In the genomic region with DNA sequence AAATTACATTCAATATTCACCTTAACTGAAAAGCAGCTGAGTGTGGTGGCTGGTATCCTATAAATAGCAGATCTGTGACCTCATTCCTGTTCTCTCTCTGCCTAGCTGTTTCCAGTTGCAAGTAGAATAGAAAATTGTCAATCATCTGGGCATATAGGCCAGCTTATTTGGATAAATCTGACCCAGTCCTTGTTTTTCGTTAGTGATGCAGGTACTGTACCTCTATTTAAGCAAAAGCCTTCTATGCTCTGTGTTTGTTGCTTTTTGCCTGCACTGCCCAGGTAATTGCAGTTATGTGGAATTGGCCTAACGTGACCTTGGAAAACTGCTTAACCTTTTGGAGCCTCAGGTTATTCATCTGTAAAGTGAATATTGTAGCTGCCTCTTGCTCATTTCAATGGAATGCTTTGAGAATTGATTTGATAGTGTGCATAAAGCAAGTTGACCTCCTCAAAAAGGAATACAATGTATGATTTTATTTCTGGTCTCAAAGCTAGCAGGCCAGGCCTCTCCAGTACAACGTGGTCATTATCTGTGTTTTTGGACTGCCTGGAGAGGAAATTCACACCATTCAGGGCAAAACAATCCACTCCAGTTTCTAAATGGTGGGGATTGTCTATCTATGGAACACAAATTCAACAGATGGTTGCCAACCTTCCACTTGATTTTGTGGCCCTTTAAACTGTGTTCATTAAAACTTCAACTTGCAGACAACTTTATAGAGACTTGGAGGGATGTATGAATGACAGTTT, we compare ENCODE assay signal across 9 cellular contexts.
DNase-seq lines count a peak whose midpoint lies in the region; ATAC-seq and TF ChIP-seq lines count a peak whose summit lies in the region.
"Had no signal": no experiment of that assay in that cellular context is flagged by ENCODE, and none has a peak within 500 bp of the region (broad histone marks: within the 10 kb centered on the region; RNA-seq: fewer than 3 reads in every experiment).

No MANE protein-coding gene starts in this region.

- H3K9me3 Mint-ChIP-seq in HFFc6, result no peaks in the 10 kb centered on the region

- no peak overlapping the region for H3K4me3 ChIP-seq in SU-DHL-6 (ENCODE audit: insufficient read depth, low read length, poor library complexity, severe bottlenecking)

- DNase-seq in A172 (ENCODE audit: low spot score) (peak; percentile 22), HFFc6 (peak; percentile 28), iris pigment epithelial cell (ENCODE audit: low read depth) (peak; percentile 67), SIG-M5 treated with dmso at 0.1 percent for 504 hours (lab: John Stamatoyannopoulos, UW; ENCODE audit: unreplicated experiment) (no peak)
- DNase-seq in central memory CD4-positive, alpha-beta T cell, result no peak
- DNase-seq: NCI-H187 treated with DMSO at 0.1 percent for 48 hours had no signal

- H3K27me3 Mint-ChIP-seq in HFFc6 (ENCODE audit: insufficient read depth), result no peaks in the 10 kb centered on the region; the same call in 1 of the 2 replicates

- no peaks in the 10 kb centered on the region for H3K27me3 ChIP-seq in SU-DHL-6 (ENCODE audit: low read length)

- no peaks in the 10 kb centered on the region for H3K79me2 ChIP-seq in SU-DHL-6 (ENCODE audit: insufficient read depth, low read length)

- peak overlapping the region; percentile 63 for H3K27ac Mint-ChIP-seq in HFFc6

- no peaks in the 10 kb centered on the region for H3K9me2 ChIP-seq in SU-DHL-6 (replicated peaks; ENCODE audit: insufficient read depth, low read length)

- H3K36me3 Mint-ChIP-seq in HFFc6 (ENCODE audit: low read depth), result peaks cover 7% of the 10 kb centered on the region

- no peak overlapping the region for H3K9ac ChIP-seq in SU-DHL-6 (ENCODE audit: low read length)

- no peak overlapping the region for H3K27ac ChIP-seq in SU-DHL-6 (ENCODE audit: low read depth, low read length)

- no peaks in the 10 kb centered on the region for H3K9me3 ChIP-seq in SU-DHL-6 (ENCODE audit: insufficient read depth, low read length)

- H3K4me1 Mint-ChIP-seq in HFFc6 (ENCODE audit: low read depth), result peaks cover 70% of the 10 kb centered on the region

- no peak for TF ChIP-seq CTCF in HFFc6 (IDR thresholded peaks at IDR 0.05)
- TF ChIP-seq CTCF in SU-DHL-6 (IDR thresholded peaks at IDR 0.05; ENCODE audit: insufficient read depth, low read length, poor library complexity, severe bottlenecking), result no peak

- H3F3A ChIP-seq in SU-DHL-6 (ENCODE audit: insufficient read depth), result no peaks in the 10 kb centered on the region

- H4K20me1 ChIP-seq in SU-DHL-6 (ENCODE audit: low read depth, low read length), result no peaks in the 10 kb centered on the region

- H3K4me2 ChIP-seq in SU-DHL-6 (ENCODE audit: low read depth, low read length, poor library complexity, severe bottlenecking), result no peak overlapping the region

- peak overlapping the region; percentile 15; the same call in 1 of the 2 replicates for H3K4me3 Mint-ChIP-seq in HFFc6

- ATAC-seq in HG02973 (IDR thresholded peaks at IDR 0.05; ENCODE audit: unreplicated experiment) (no peak), HG03565 (IDR thresholded peaks at IDR 0.05; ENCODE audit: unreplicated experiment) (no peak)

- H2AFZ ChIP-seq in SU-DHL-6 (ENCODE audit: low read depth, low read length, severe bottlenecking), result peak overlapping the region; percentile 15

- H3K36me3 ChIP-seq in SU-DHL-6 (ENCODE audit: low read length), result no peaks in the 10 kb centered on the region

Comparison
In these comparisons a context has a peak if more than half of its experiments do, and no peak if none do; other contexts are left out.
1. DNase-seq: peak in A172 (single experiment), HFFc6 (single experiment) and iris pigment epithelial cell (single experiment); none in SIG-M5 treated with dmso at 0.1 percent for 504 hours (single experiment) and central memory CD4-positive, alpha-beta T cell (single experiment).